ENCODE assay signal across 8 cellular contexts in genomic region chr1:26785611-26786436, GRCh38. TPM values are rescaled to one million over a fixed set of nuclear protein-coding genes. Genes with fewer than 3 reads are reported as not detected.
DNase-seq lines count a peak whose midpoint lies in the region; ATAC-seq and TF ChIP-seq lines count a peak whose summit lies in the region.

No MANE protein-coding gene starts in this region.

- H3K27ac ChIP-seq in 22Rv1 (peak overlapping the region; percentile 97), iPS-18a (ENCODE audit: low read length) (peak overlapping the region; percentile 67), spleen (peak overlapping the region; percentile 96 to 100 (median 99))

- 56 to 65% (median 61%) methylated on average over 5 of the region's 5 CpGs for WGBS in spleen, 5 donors

- peak overlapping the region; percentile 78 for H3K9ac ChIP-seq in iPS-18a (ENCODE audit: low read length)

- no peaks in the 10 kb centered on the region for H3K9me3 Mint-ChIP-seq in activated CD8-positive, alpha-beta T cell treated with anti-CD3 and anti-CD28 coated beads for 36 hours

- CTCF ChIA-PET in activated CD8-positive, alpha-beta T cell treated with anti-CD3 and anti-CD28 coated beads for 36 hours (lab: Charles Lee), result interaction anchor here (0.8 to 7.4 kb wide), 10 partner anchors 10 to 316 kb away, joined by 3 to 126 read pairs (median 11); partner anchors contain the start of gene ARID1A

- no peak for ATAC-seq in activated CD8-positive, alpha-beta T cell treated with anti-CD3 and anti-CD28 coated beads for 36 hours
- no peak for ATAC-seq in HG02970 (IDR thresholded peaks at IDR 0.05; ENCODE audit: low FRiP score, unreplicated experiment)

- peak; percentile 26 for DNase-seq in HT-29 (ENCODE audit: low spot score)
- DNase-seq in activated CD8-positive, alpha-beta T cell treated with anti-CD3 and anti-CD28 coated beads for 36 hours, result peak; percentile 23
- no peak for DNase-seq in spleen
- DNase-seq in effector CD8-positive, alpha-beta T cell (lab: John Stamatoyannopoulos, UW), result no peak
- DNase-seq in iPS-NIHi11 (ENCODE audit: low spot score), result no peak

- H3K9me3 ChIP-seq in iPS-18a (ENCODE audit: control insufficient read depth, low read depth, low read length) (no peaks in the 10 kb centered on the region), spleen (no peaks in the 10 kb centered on the region)

- intact Hi-C loops in activated CD8-positive, alpha-beta T cell treated with anti-CD3 and anti-CD28 coated beads for 36 hours (cut with micrococcal nuclease), result loop anchor here (2.0 to 5.0 kb wide), 2 partner anchors 41 to 84 kb away; no protein-coding TSS in a partner anchor
- intact Hi-C loops in spleen (cut with DNase I; ENCODE audit: low total_unique reads), result loop anchor here (5.0 kb wide), 1 partner anchor 89 kb away; the partner anchor contains the start of gene ARID1A

- peaks cover 27% of the 10 kb centered on the region for H3K36me3 ChIP-seq in iPS-18a (ENCODE audit: control insufficient read depth, low read depth, low read length)
- peaks cover 0 to 33% (median 5%) of the 10 kb centered on the region in 6 donors for H3K36me3 ChIP-seq in spleen

- H3K4me3 ChIP-seq in iPS-18a (ENCODE audit: low read length) (no peak overlapping the region), spleen (peak overlapping the region in 4 of 8 donors; percentile 72 to 96 (median 86))

- peaks cover 12% of the 10 kb centered on the region for H3K36me3 Mint-ChIP-seq in activated CD8-positive, alpha-beta T cell treated with anti-CD3 and anti-CD28 coated beads for 36 hours (ENCODE audit: low read depth)

- TF ChIP-seq POLR2A in spleen (IDR thresholded peaks at IDR 0.05), result no peak

- TF ChIP-seq CTCF in 22Rv1 (IDR thresholded peaks at IDR 0.05), result no peak
- TF ChIP-seq CTCF in activated CD8-positive, alpha-beta T cell treated with anti-CD3 and anti-CD28 coated beads for 36 hours (IDR thresholded peaks at IDR 0.05), result no peak
- no peak for TF ChIP-seq CTCF in spleen (IDR thresholded peaks at IDR 0.05 in 8 of 11, conservative IDR thresholded peaks at IDR 0.05 in 3 of 11)

- H3K4me1 Mint-ChIP-seq in activated CD8-positive, alpha-beta T cell treated with anti-CD3 and anti-CD28 coated beads for 36 hours (ENCODE audit: low read depth), result peaks cover 74% of the 10 kb centered on the region

- H3K27me3 ChIP-seq in iPS-18a (ENCODE audit: control insufficient read depth, insufficient read depth, low read length) (no peaks in the 10 kb centered on the region), spleen (replicated peaks in 1 of 7) (no peaks in the 10 kb centered on the region)

- no peaks in the 10 kb centered on the region for H3K27me3 Mint-ChIP-seq in activated CD8-positive, alpha-beta T cell treated with anti-CD3 and anti-CD28 coated beads for 36 hours

- H3K4me3 Mint-ChIP-seq in activated CD8-positive, alpha-beta T cell treated with anti-CD3 and anti-CD28 coated beads for 36 hours, result peak overlapping the region; percentile 97

- POLR2A ChIA-PET in activated CD8-positive, alpha-beta T cell treated with anti-CD3 and anti-CD28 coated beads for 36 hours (lab: Charles Lee), result interaction anchor here (0.6 to 8.6 kb wide), 14 partner anchors 9 to 355 kb away, joined by 3 to 283 read pairs (median 4); partner anchors contain the start of gene ARID1A

- H3K27ac Mint-ChIP-seq in activated CD8-positive, alpha-beta T cell treated with anti-CD3 and anti-CD28 coated beads for 36 hours, result peak overlapping the region; percentile 99

- H3K4me1 ChIP-seq in iPS-18a (ENCODE audit: control insufficient read depth, low read depth, low read length) (peaks cover 30% of the 10 kb centered on the region), spleen (peaks cover 44 to 93% (median 74%) of the 10 kb centered on the region in 6 donors)

RNA-seq across cellular contexts. Expression of gene PIGV, which starts 1.9 kb away (rescaled TPM):
- total RNA-seq in HT-29 (2014; rRNA removed; shearing (Covaris generic)), result 16.8 and 20.0 TPM in 2 replicates
- total RNA-seq in activated CD8-positive, alpha-beta T cell treated with anti-CD3 and anti-CD28 coated beads for 36 hours, result 10 to 100 TPM; 21.2 to 23.9 TPM
- 10 to 100 TPM in 6 of 7 donors, 1 to 10 TPM in 1; 8.1 to 21.8 (median 12.5) TPM for total RNA-seq in spleen
- polyA plus RNA-seq in spleen, result 1 to 10 TPM; 4.8 to 6.6 (median 5.2) TPM

RNA-seq across cellular contexts. Expression of gene ZDHHC18, which starts 40.7 kb away (rescaled TPM):
- total RNA-seq in HT-29 (2014; rRNA removed; shearing (Covaris generic)), result 22.9 and 30.0 TPM in 2 replicates
- 10 to 100 TPM; 55.0 to 61.3 TPM for total RNA-seq in activated CD8-positive, alpha-beta T cell treated with anti-CD3 and anti-CD28 coated beads for 36 hours
- total RNA-seq in spleen, result 10 to 100 TPM; 41.6 to 80.4 (median 54.4) TPM
- 10 to 100 TPM in 1 of 3 donors, 1 to 10 TPM in 2; 6.2 to 22.0 (median 8.9) TPM for polyA plus RNA-seq in spleen

Comparison
In these comparisons a context has a peak if more than half of its experiments do, and no peak if none do; other contexts are left out.
1. DNase-seq: peak in HT-29 (single experiment) and activated CD8-positive, alpha-beta T cell treated with anti-CD3 and anti-CD28 coated beads for 36 hours (single experiment); none in spleen (single experiment), effector CD8-positive, alpha-beta T cell (single experiment) and iPS-NIHi11 (single experiment).
2. Peak in every context shown above with its lines, with median percentiles within 50 percentile points of each other: H3K27ac ChIP-seq.